In the genomic region with DNA sequence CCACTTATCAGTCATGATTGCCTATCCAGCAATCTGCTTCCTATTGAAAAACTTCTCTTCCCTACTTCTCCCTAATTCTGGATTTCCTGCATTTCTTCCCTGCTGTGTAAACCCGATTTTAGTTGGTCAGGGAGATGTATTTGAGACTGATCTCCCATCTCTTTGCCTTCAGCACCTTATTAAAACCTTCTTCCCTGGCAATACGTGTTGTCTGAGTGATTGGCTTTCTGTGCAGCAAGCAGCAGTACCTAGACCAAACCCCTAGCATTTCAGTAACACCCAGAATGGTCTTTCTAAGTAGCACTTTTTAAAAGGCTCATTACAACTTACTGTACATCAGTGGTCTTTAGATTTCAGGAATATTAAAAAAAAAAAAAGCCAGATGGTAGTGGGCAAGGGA, we compare ENCODE assay signal across 23 cellular contexts.
"Had no signal": no experiment of that assay in that cellular context is flagged by ENCODE, and none has a peak within 500 bp of the region (broad histone marks: within the 10 kb centered on the region; RNA-seq: fewer than 3 reads in every experiment).

No MANE protein-coding gene starts in this region.

- H3K27ac ChIP-seq: colonic mucosa, coronary artery, dorsolateral prefrontal cortex, epithelial cell of prostate, esophagus muscularis mucosa, esophagus squamous epithelium, foreskin keratinocyte, gastrocnemius medialis, gastroesophageal sphincter, heart left ventricle, heart right ventricle had no signal

- H3K9me3 ChIP-seq: colonic mucosa, esophagus squamous epithelium, gastrocnemius medialis had no signal

- H3K27me3 ChIP-seq: colonic mucosa, dorsolateral prefrontal cortex, esophagus muscularis mucosa, esophagus squamous epithelium, foreskin keratinocyte, gastrocnemius medialis, gastroesophageal sphincter, heart right ventricle had no signal

- H3K27me3 Mint-ChIP-seq: dendritic cell treated with granulocyte-macrophage colony-stimulating factor and Interleukin-4, amounts not matched to agents 40 ng/mL and 50 ng/mL, for 4 days had no signal

- DNase-seq: colonic mucosa; cortex of kidney; dermis blood vessel endothelial cell; dorsolateral prefrontal cortex; effector CD4-positive, alpha-beta T cell; effector CD8-positive, alpha-beta T cell; effector memory CD4-positive, alpha-beta T cell; effector memory CD8-positive, alpha-beta T cell; erythroblast; esophagus squamous epithelium; foreskin fibroblast; foreskin keratinocyte; foreskin melanocyte; gastrocnemius medialis; glutamatergic neuron; head of caudate nucleus; heart left ventricle; heart right ventricle had no signal

- H3K36me3 ChIP-seq: colonic mucosa, esophagus muscularis mucosa, esophagus squamous epithelium, gastrocnemius medialis, gastroesophageal sphincter, heart left ventricle, heart right ventricle had no signal

- H3K27ac Mint-ChIP-seq: dendritic cell treated with granulocyte-macrophage colony-stimulating factor and Interleukin-4, amounts not matched to agents 40 ng/mL and 50 ng/mL, for 4 days; effector memory CD8-positive, alpha-beta T cell had no signal

- H3K4me1 ChIP-seq: colonic mucosa, esophagus squamous epithelium, foreskin keratinocyte, gastrocnemius medialis, gastroesophageal sphincter had no signal

- H3K4me3 ChIP-seq: colonic mucosa, coronary artery, dorsolateral prefrontal cortex, esophagus muscularis mucosa, esophagus squamous epithelium, gastrocnemius medialis, gastroesophageal sphincter, heart left ventricle, heart right ventricle had no signal

- H3K4me3 Mint-ChIP-seq: dendritic cell treated with granulocyte-macrophage colony-stimulating factor and Interleukin-4, amounts not matched to agents 40 ng/mL and 50 ng/mL, for 4 days; effector memory CD8-positive, alpha-beta T cell had no signal
